1 cellular context compared by ENCODE assay signal in the genomic region with DNA sequence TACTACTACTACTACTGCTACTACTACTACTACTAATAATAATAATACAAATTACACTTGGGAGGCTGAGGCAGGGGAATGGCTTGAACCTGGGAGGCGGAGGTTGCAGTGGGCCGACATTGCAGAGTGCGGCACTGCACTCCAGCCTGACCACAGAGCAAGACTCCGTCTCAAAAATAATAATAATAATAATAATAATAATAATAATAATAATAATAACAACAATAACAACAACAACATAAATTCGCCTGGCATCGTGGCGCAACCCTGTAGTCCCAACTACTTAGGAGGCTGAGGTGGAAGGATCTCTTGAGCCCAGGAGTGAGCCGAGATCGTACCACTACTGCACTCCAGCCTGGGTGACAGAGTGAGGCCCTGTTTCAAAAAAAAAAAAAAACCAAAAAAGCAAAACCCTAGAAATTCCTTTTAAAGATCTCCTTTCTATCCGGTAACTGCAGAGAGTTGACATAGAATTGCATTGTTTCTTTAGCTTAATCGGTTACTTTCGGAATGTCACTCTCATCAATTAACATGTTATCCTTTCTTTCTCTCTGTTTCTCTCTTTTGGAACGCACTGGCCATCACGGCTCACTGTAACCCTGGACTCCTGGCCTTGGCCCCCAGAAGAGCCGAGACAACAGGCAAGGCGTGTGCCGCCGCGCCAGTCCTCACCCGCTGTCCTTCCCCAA.
TF ChIP-seq lines count a peak whose summit lies in the region.

No MANE protein-coding gene starts in this region.

TF ChIP-seq in K562, 482 proteins besides CTCF, POLR2A, EP300 and RAD21:
- TF ChIP-seq DPF2 (IDR thresholded peaks at IDR 0.05) (0 out of 2 replicates have a peak, but pooled peaks have one; percentile 30), MTA3 (IDR thresholded peaks at IDR 0.05; ENCODE audit: borderline replicate concordance) (0 out of 2 replicates have a peak, but pooled peaks have one; percentile 34), NFE2 (IDR thresholded peaks at IDR 0.05; ENCODE audit: low read depth) (no peak), HNRNPK (IDR thresholded peaks at IDR 0.05; ENCODE audit: low read depth, low read length, poor library complexity, severe bottlenecking) (no peak)
- TF ChIP-seq, protein P1, sequence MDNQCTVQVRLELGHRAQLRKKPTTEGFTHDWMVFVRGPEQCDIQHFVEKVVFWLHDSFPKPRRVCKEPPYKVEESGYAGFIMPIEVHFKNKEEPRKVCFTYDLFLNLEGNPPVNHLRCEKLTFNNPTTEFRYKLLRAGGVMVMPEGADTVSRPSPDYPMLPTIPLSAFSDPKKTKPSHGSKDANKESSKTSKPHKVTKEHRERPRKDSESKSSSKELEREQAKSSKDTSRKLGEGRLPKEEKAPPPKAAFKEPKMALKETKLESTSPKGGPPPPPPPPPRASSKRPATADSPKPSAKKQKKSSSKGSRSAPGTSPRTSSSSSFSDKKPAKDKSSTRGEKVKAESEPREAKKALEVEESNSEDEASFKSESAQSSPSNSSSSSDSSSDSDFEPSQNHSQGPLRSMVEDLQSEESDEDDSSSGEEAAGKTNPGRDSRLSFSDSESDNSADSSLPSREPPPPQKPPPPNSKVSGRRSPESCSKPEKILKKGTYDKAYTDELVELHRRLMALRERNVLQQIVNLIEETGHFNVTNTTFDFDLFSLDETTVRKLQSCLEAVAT (IDR thresholded peaks at IDR 0.05): peak in 1 of 2 experiments; percentile 72; a peak in 2 of 4 replicates
- TF ChIP-seq, protein P2, sequence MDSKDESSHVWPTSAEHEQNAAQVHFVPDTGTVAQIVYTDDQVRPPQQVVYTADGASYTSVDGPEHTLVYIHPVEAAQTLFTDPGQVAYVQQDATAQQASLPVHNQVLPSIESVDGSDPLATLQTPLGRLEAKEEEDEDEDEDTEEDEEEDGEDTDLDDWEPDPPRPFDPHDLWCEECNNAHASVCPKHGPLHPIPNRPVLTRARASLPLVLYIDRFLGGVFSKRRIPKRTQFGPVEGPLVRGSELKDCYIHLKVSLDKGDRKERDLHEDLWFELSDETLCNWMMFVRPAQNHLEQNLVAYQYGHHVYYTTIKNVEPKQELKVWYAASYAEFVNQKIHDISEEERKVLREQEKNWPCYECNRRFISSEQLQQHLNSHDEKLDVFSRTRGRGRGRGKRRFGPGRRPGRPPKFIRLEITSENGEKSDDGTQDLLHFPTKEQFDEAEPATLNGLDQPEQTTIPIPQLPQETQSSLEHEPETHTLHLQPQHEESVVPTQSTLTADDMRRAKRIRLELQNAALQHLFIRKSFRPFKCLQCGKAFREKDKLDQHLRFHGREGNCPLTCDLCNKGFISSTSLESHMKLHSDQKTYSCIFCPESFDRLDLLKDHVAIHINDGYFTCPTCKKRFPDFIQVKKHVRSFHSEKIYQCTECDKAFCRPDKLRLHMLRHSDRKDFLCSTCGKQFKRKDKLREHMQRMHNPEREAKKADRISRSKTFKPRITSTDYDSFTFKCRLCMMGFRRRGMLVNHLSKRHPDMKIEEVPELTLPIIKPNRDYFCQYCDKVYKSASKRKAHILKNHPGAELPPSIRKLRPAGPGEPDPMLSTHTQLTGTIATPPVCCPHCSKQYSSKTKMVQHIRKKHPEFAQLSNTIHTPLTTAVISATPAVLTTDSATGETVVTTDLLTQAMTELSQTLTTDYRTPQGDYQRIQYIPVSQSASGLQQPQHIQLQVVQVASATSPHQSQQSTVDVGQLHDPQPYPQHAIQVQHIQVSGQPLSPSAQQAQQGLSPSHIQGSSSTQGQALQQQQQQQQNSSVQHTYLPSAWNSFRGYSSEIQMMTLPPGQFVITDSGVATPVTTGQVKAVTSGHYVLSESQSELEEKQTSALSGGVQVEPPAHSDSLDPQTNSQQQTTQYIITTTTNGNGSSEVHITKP (IDR thresholded peaks at IDR 0.05; ENCODE audit: partially characterized antibody): peak; percentile 67
